8 cellular contexts compared by ENCODE assay signal in genomic region chr22:40818747-40819662, GRCh38. TPM values are rescaled to one million over a fixed set of nuclear protein-coding genes. Genes with fewer than 3 reads are reported as not detected.
A peak's percentile ranks its signal among the peaks of the same experiment; 100 is the strongest.
DNase-seq lines count a peak whose midpoint lies in the region; ATAC-seq and TF ChIP-seq lines count a peak whose summit lies in the region.

TSS of gene SLC25A17 (minus strand) at chr22:40819346. CDS start at chr22:40819248, 98 bp downstream.

- peaks cover 10% of the 10 kb centered on the region for H3K36me3 ChIP-seq in right atrium auricular region
- peaks cover 3 to 20% of the 10 kb centered on the region in 2 donors for H3K36me3 ChIP-seq in psoas muscle (ENCODE audit: insufficient read depth in 1 of 2, low read depth in 1 of 2)

- peak; percentile 97 for DNase-seq in GM10248 (ENCODE audit: extremely low spot score)
- peak; percentile 50 for DNase-seq in NCI-H146 treated with DMSO at 0.1 percent for 48 hours (lab: John Stamatoyannopoulos, UW; ENCODE audit: unreplicated experiment)
- peak; percentile 46 for DNase-seq in amniotic stem cell (lab: John Stamatoyannopoulos, UW)
- DNase-seq in right atrium auricular region (ENCODE audit: low spot score) = peak; percentile 87
- peak; percentile 89 to 94 for DNase-seq in psoas muscle
- DNase-seq in ureter (ENCODE audit: low spot score) = peak; percentile 88

- H3K27me3 Mint-ChIP-seq in T-helper 1 cell treated with Interleukin-12 subunit alpha and Interleukin-12 subunit beta and Interleukin-4 antibody, amounts not matched to agents 30 μg/mL and 1 μg/mL, for 36 hours (ENCODE audit: low read depth) = no peaks in the 10 kb centered on the region

- TF ChIP-seq CTCF in GM10248 (IDR thresholded peaks at IDR 0.05; ENCODE audit: control extremely low read depth, extremely low read depth, low read depth, missing control alignments) = peak; percentile 26
- peak; percentile 15 to 55 for TF ChIP-seq CTCF in right atrium auricular region (IDR thresholded peaks at IDR 0.05)
- TF ChIP-seq CTCF in psoas muscle (IDR thresholded peaks at IDR 0.05) = peak; percentile 31

- H3K4me1 Mint-ChIP-seq in T-helper 1 cell treated with Interleukin-12 subunit alpha and Interleukin-12 subunit beta and Interleukin-4 antibody, amounts not matched to agents 30 μg/mL and 1 μg/mL, for 36 hours (ENCODE audit: low read depth) = peaks cover 26% of the 10 kb centered on the region

- H3K4me3 Mint-ChIP-seq in T-helper 1 cell treated with Interleukin-12 subunit alpha and Interleukin-12 subunit beta and Interleukin-4 antibody, amounts not matched to agents 30 μg/mL and 1 μg/mL, for 36 hours = peak within 1 kb of the TSS; percentile 85

- H3K9me3 ChIP-seq in right atrium auricular region (no peaks in the 10 kb centered on the region), psoas muscle (no peaks in the 10 kb centered on the region)

- H3K4me3 ChIP-seq in right atrium auricular region (peak within 1 kb of the TSS; percentile 65 to 89), psoas muscle (peak within 1 kb of the TSS; percentile 98)

- POLR2A ChIA-PET in GM10248 (lab: Yijun Ruan, JAX) = interaction anchor here (0.6 kb wide), 1 partner anchor 13 kb away, joined by 4 read pairs; no protein-coding TSS in a partner anchor

- peaks cover 0 to 21% of the 10 kb centered on the region in 2 donors for H3K4me1 ChIP-seq in right atrium auricular region
- peaks cover 33% of the 10 kb centered on the region for H3K4me1 ChIP-seq in psoas muscle

- H3K27ac Mint-ChIP-seq in T-helper 1 cell treated with Interleukin-12 subunit alpha and Interleukin-12 subunit beta and Interleukin-4 antibody, amounts not matched to agents 30 μg/mL and 1 μg/mL, for 36 hours = peak within 1 kb of the TSS; percentile 91

- H3K27ac ChIP-seq in right atrium auricular region (peak within 1 kb of the TSS; percentile 83), psoas muscle (peak within 1 kb of the TSS; percentile 90)

- peaks cover 7% of the 10 kb centered on the region for H3K36me3 Mint-ChIP-seq in T-helper 1 cell treated with Interleukin-12 subunit alpha and Interleukin-12 subunit beta and Interleukin-4 antibody, amounts not matched to agents 30 μg/mL and 1 μg/mL, for 36 hours (ENCODE audit: low read depth)

- intact Hi-C loops in psoas muscle (cut with DNase I) = loop anchor here in 1 of 2 donors (2.0 kb wide), 1 partner anchor 38 kb away; the partner anchor contains the start of genes ST13 and XPNPEP3

- CTCF ChIA-PET in GM10248 (lab: Yijun Ruan, JAX) = interaction anchor here (0.8 to 1.4 kb wide), 7 partner anchors 9 to 470 kb away, joined by 3 to 6 read pairs (median 3); partner anchors contain the start of genes ST13 and XPNPEP3

- H3K9me3 Mint-ChIP-seq in T-helper 1 cell treated with Interleukin-12 subunit alpha and Interleukin-12 subunit beta and Interleukin-4 antibody, amounts not matched to agents 30 μg/mL and 1 μg/mL, for 36 hours = no peaks in the 10 kb centered on the region

- WGBS in psoas muscle, 3 donors = 0 to 1% (median 0%) methylated on average over 45 to 61 of the region's 61 CpGs

- peak; percentile 84 for ATAC-seq in HG02678 (IDR thresholded peaks at IDR 0.05; ENCODE audit: unreplicated experiment)
- ATAC-seq in psoas muscle = peak; percentile 93 to 97 (median 96)

- no peaks in the 10 kb centered on the region for H3K27me3 ChIP-seq in right atrium auricular region
- no peaks in the 10 kb centered on the region for H3K27me3 ChIP-seq in psoas muscle (ENCODE audit: insufficient read depth in 3 of 3, low read length in 2 of 3)

RNA-seq across cellular contexts. Expression of gene SLC25A17, which starts in this region (rescaled TPM):
- total RNA-seq in right atrium auricular region (1 to 10 TPM; 5.5 to 7.2 TPM), psoas muscle (1 to 10 TPM; 2.7 to 6.2 (median 3.7) TPM), ureter (25.6 TPM)
- 10 to 100 TPM in 1 of 3 donors, 1 to 10 TPM in 2; 4.6 to 16.3 (median 6.8) TPM for polyA plus RNA-seq in psoas muscle

Comparison
In these comparisons a context has a peak if more than half of its experiments do, and no peak if none do; other contexts are left out.
1. Peak in every context shown above with its lines: DNase-seq, ATAC-seq, H3K4me3 ChIP-seq and H3K27ac ChIP-seq.
2. DNase-seq: peak in every context shown above with its lines; median percentile 97 in GM10248; 92 in psoas muscle; 88 in ureter; 87 in right atrium auricular region; 50 in NCI-H146 treated with DMSO at 0.1 percent for 48 hours; 46 in amniotic stem cell.